In the genomic region with DNA sequence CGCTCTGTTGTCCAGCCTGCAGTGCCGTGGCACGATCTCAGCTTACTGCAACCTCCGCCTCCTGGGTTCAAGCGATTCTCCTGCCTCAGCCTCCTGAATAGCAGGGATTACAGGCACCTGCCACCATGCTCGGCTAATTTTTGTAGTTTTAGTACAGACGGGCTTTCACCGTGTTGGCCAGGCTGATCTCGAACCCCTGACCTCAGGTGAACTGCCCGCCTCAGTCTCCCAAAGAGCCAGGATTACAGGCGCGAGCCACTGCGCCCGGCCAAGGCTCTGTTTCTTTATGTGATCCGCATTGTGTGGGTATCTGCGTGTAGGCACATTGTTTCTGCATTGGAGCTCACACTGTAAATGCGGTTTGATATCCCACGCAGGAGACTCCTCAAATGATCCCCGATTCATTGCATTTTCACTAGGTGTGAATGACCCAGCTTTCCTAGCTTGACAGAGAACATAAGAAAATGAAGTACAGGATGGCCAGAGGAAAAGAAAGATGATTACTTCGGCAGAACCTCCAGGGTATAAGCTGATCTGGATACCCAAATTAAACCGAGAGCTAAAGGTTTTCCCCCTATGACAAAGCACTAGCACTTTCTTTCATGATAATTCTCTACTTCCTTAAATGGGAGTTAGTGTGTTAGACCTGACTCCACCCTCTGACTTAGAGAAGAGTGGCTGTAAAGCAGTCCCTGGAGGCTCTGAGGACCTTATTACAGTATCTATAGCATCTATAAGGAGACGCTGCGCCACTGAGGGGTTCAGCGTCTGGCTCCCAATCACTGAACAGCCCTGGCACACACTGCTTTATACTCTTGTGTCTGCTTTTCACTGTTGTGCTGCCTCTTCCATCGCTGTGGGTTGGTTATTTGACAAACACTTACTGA, we compare ENCODE assay signal across 9 cellular contexts. TPM values are rescaled to one million over a fixed set of nuclear protein-coding genes. Genes with fewer than 3 reads are reported as not detected.
DNase-seq lines count a peak whose midpoint lies in the region; ATAC-seq and TF ChIP-seq lines count a peak whose summit lies in the region.
"Had no signal": no experiment of that assay in that cellular context is flagged by ENCODE, and none has a peak within 500 bp of the region (broad histone marks: within the 10 kb centered on the region; RNA-seq: fewer than 3 reads in every experiment).

No MANE protein-coding gene starts in this region.

- no peak overlapping the region for H2AFZ ChIP-seq in Karpas-422 (ENCODE audit: low read length)

- H3K9me3 ChIP-seq in Karpas-422 (ENCODE audit: low read length) (no peaks in the 10 kb centered on the region), mononuclear cell (ENCODE audit: low read depth, low read length) (no peaks in the 10 kb centered on the region)
- H3K9me3 ChIP-seq: pancreas had no signal

- TF ChIP-seq POLR2A in GM15510 (IDR thresholded peaks at IDR 0.05; ENCODE audit: borderline replicate concordance, extremely low read depth, insufficient read length), result peak; percentile 30

- H3K27ac ChIP-seq in Karpas-422 (ENCODE audit: low read length), result peak overlapping the region; percentile 99

- H4K20me1 ChIP-seq in Karpas-422 (ENCODE audit: insufficient read depth, low read depth, low read length), result peaks cover 11% of the 10 kb centered on the region; the same call in 1 of the 2 replicates

- H3K4me1 ChIP-seq in Karpas-422 (ENCODE audit: low read length) (peaks cover 96% of the 10 kb centered on the region), mononuclear cell (ENCODE audit: insufficient read depth, low read length) (peaks cover 92% of the 10 kb centered on the region)

- no peaks in the 10 kb centered on the region for H3K27me3 Mint-ChIP-seq in activated naive CD8-positive, alpha-beta T cell treated with anti-CD3 and anti-CD28 coated beads, Interleukin-2, amount 10 ng/mL, durations not matched to agents 7 days and 5 days

- peaks cover 73% of the 10 kb centered on the region for H3K4me1 Mint-ChIP-seq in activated naive CD8-positive, alpha-beta T cell treated with anti-CD3 and anti-CD28 coated beads, Interleukin-2, amount 10 ng/mL, durations not matched to agents 7 days and 5 days

- H3K4me3 ChIP-seq in Karpas-422 (ENCODE audit: low read length) (peak overlapping the region; percentile 59), mononuclear cell (ENCODE audit: low read length) (peak overlapping the region; percentile 14)

- peak; percentile 97 for DNase-seq in Karpas-422
- DNase-seq in activated naive CD8-positive, alpha-beta T cell treated with anti-CD3 and anti-CD28 coated beads, Interleukin-2, amount 10 ng/mL, durations not matched to agents 7 days and 5 days, result no peak
- no peak for DNase-seq in NCI-H1048 (lab: John Stamatoyannopoulos, UW)
- DNase-seq in mesenteric fat pad (ENCODE audit: low spot score), result no peak
- DNase-seq in NCI-H1930 (lab: John Stamatoyannopoulos, UW), result no peak

- no peaks in the 10 kb centered on the region for H3K9me2 ChIP-seq in Karpas-422 (replicated peaks; ENCODE audit: insufficient read depth, low read length)

- H3K79me2 ChIP-seq in Karpas-422 (ENCODE audit: low read length), result peaks cover 67% of the 10 kb centered on the region

- H3K4me3 Mint-ChIP-seq in activated naive CD8-positive, alpha-beta T cell treated with anti-CD3 and anti-CD28 coated beads, Interleukin-2, amount 10 ng/mL, durations not matched to agents 7 days and 5 days, result peak overlapping the region; percentile 80

- peak; percentile 59 for ATAC-seq in GM21529 (IDR thresholded peaks at IDR 0.05; ENCODE audit: unreplicated experiment)
- ATAC-seq in activated naive CD8-positive, alpha-beta T cell treated with anti-CD3 and anti-CD28 coated beads, Interleukin-2, amount 10 ng/mL, durations not matched to agents 7 days and 5 days (ENCODE audit: low read depth), result peak; percentile 57

- H3K9me3 Mint-ChIP-seq in activated naive CD8-positive, alpha-beta T cell treated with anti-CD3 and anti-CD28 coated beads, Interleukin-2, amount 10 ng/mL, durations not matched to agents 7 days and 5 days, result no peaks in the 10 kb centered on the region

- peak overlapping the region; percentile 80 for H3K4me2 ChIP-seq in Karpas-422 (ENCODE audit: low read depth, low read length, poor library complexity, severe bottlenecking)

- H3K36me3 ChIP-seq in Karpas-422 (ENCODE audit: insufficient read depth, low read length), result peaks cover 14% of the 10 kb centered on the region
- H3K36me3 ChIP-seq: pancreas had no signal

- H3K36me3 Mint-ChIP-seq in activated naive CD8-positive, alpha-beta T cell treated with anti-CD3 and anti-CD28 coated beads, Interleukin-2, amount 10 ng/mL, durations not matched to agents 7 days and 5 days, result peaks cover 42% of the 10 kb centered on the region

- H3K9ac ChIP-seq in Karpas-422 (ENCODE audit: low read length), result peak overlapping the region; percentile 78

- H3K27ac Mint-ChIP-seq in activated naive CD8-positive, alpha-beta T cell treated with anti-CD3 and anti-CD28 coated beads, Interleukin-2, amount 10 ng/mL, durations not matched to agents 7 days and 5 days, result peak overlapping the region; percentile 92

- no peaks in the 10 kb centered on the region for H3K27me3 ChIP-seq in Karpas-422 (ENCODE audit: low read length)
- no peaks in the 10 kb centered on the region for H3K27me3 ChIP-seq in mononuclear cell (ENCODE audit: insufficient read depth, low read length)
- H3K27me3 ChIP-seq: pancreas had no signal

- POLR2A ChIA-PET in activated naive CD8-positive, alpha-beta T cell treated with anti-CD3 and anti-CD28 coated beads, Interleukin-2, amount 10 ng/mL, durations not matched to agents 7 days and 5 days (lab: Charles Lee), result interaction anchor here (0.7 to 7.1 kb wide), 10 partner anchors 8 to 708 kb away, joined by 4 to 105 read pairs (median 10); a partner anchor contains a TSS

RNA-seq across cellular contexts. Expression of a gene that starts 17.3 kb away (rescaled TPM):
- total RNA-seq in Karpas-422 (2014; rRNA removed; shearing (Covaris generic); ENCODE audit: low replicate concordance), result 162 and 215 TPM in 2 replicates
- total RNA-seq in activated naive CD8-positive, alpha-beta T cell treated with anti-CD3 and anti-CD28 coated beads, Interleukin-2, amount 10 ng/mL, durations not matched to agents 7 days and 5 days, result 100 to 1,000 TPM; 657 to 664 TPM
- total RNA-seq in mononuclear cell (528 TPM), mesenteric fat pad (164 TPM)

RNA-seq across cellular contexts. Expression of a gene that starts 47.7 kb away (rescaled TPM):
- total RNA-seq in Karpas-422 (2014; rRNA removed; shearing (Covaris generic); ENCODE audit: low replicate concordance), result 25.6 and 35.4 TPM in 2 replicates
- 10 to 100 TPM; 66.8 to 72.6 TPM for total RNA-seq in activated naive CD8-positive, alpha-beta T cell treated with anti-CD3 and anti-CD28 coated beads, Interleukin-2, amount 10 ng/mL, durations not matched to agents 7 days and 5 days
- 53.0 TPM for total RNA-seq in mononuclear cell
- 55.4 TPM for total RNA-seq in mesenteric fat pad
